ENCODE assay signal across 10 cellular contexts in the genomic region with DNA sequence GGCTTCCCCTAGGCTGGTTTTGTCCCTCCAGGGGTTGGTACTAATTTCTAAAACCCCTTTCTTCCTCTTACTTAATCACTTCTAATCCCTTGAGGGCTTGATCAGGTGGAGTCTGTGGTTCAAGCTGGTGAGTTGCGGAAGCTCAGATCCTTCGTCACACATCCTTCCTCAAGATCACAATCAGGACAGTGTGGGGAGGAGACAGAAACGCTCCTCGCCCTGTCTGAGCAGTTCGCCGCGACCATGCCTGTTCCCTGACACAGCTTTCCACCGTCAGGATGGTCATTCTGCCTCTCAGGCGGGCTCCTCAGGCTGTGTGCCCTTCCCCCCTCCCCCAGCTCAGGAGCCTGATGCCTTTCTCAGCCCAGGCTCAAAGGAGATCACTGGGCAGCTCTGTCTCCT. TPM values are rescaled to one million over a fixed set of nuclear protein-coding genes. Genes with fewer than 3 reads are reported as not detected.
DNase-seq lines count a peak whose midpoint lies in the region; ATAC-seq and TF ChIP-seq lines count a peak whose summit lies in the region.
"Had no signal": no experiment of that assay in that cellular context is flagged by ENCODE, and none has a peak within 500 bp of the region (broad histone marks: within the 10 kb centered on the region; RNA-seq: fewer than 3 reads in every experiment).

No MANE protein-coding gene starts in this region.

- intact Hi-C loops in CD8-positive, alpha-beta T cell (cut with DNase I, micrococcal nuclease) = no loop called here

- peak in 6 of 7 experiments; percentile 4 to 47 (median 33) for DNase-seq in CD8-positive, alpha-beta T cell
- DNase-seq in activated CD4-positive, alpha-beta T cell treated with anti-CD3 and anti-CD28 coated beads, Interleukin-2, amount 50 U/mL, for 48 hours = peak; percentile 28 to 41
- DNase-seq in neural progenitor cell (ENCODE audit: low spot score) = peak; percentile 64
- no peak for DNase-seq in G401 (ENCODE audit: low spot score)
- no peak for DNase-seq in HuH-7 (ENCODE audit: low spot score)
- DNase-seq in SK-N-SH = no peak

- WGBS in SK-N-SH (ENCODE audit: low lambda C conversion rate) = 65% methylated on average over 9 of the region's 9 CpGs

- in situ Hi-C loops in G401 (cut with HindIII; ENCODE audit: low sequenced_read_pairs) = no loop called here

- TF ChIP-seq CTCF in CD8-positive, alpha-beta T cell (IDR thresholded peaks at IDR 0.05) = no peak
- TF ChIP-seq CTCF in neural progenitor cell (IDR thresholded peaks at IDR 0.05) (no peak), SK-N-SH (IDR thresholded peaks at IDR 0.05) (no peak)

- H3K4me3 ChIP-seq in CD8-positive, alpha-beta T cell (ENCODE audit: low read depth, low read length) = no peak overlapping the region
- H3K4me3 ChIP-seq in neural progenitor cell (peak overlapping the region; percentile 6), SK-N-SH (ENCODE audit: low read depth in 2 of 2, low read length in 1 of 2) (no peak overlapping the region)
- H3K4me3 ChIP-seq: adrenal gland had no signal

- peak overlapping the region; percentile 45 for H3K27ac Mint-ChIP-seq in CD8-positive, alpha-beta T cell
- H3K27ac Mint-ChIP-seq in neural progenitor cell = peak overlapping the region; percentile 29

- H3K27ac ChIP-seq in CD8-positive, alpha-beta T cell (ENCODE audit: low read depth, low read length) = no peak overlapping the region
- H3K27ac ChIP-seq in neural progenitor cell = no peak overlapping the region
- H3K27ac ChIP-seq in SK-N-SH (ENCODE audit: low read depth in 2 of 2, low read length in 1 of 2) = no peak overlapping the region
- H3K27ac ChIP-seq: adrenal gland had no signal

- H3K4me1 Mint-ChIP-seq in CD8-positive, alpha-beta T cell (ENCODE audit: low read depth) = peaks cover 24% of the 10 kb centered on the region
- H3K4me1 Mint-ChIP-seq in neural progenitor cell = peaks cover 42% of the 10 kb centered on the region

- H2AFZ ChIP-seq in neural progenitor cell (replicated peaks) (no peak overlapping the region), SK-N-SH (ENCODE audit: low read depth) (no peak overlapping the region)

- no peaks in the 10 kb centered on the region for H3K36me3 ChIP-seq in CD8-positive, alpha-beta T cell (ENCODE audit: insufficient read depth, low read length)
- H3K36me3 ChIP-seq in neural progenitor cell = no peaks in the 10 kb centered on the region
- H3K36me3 ChIP-seq in SK-N-SH (replicated peaks in 1 of 2; ENCODE audit: control insufficient read depth in 1 of 2, insufficient read depth in 2 of 2, low read length in 1 of 2) = no peaks in the 10 kb centered on the region
- H3K36me3 ChIP-seq: adrenal gland had no signal

- H3K9ac ChIP-seq in neural progenitor cell = no peak overlapping the region
- H3K9ac ChIP-seq in SK-N-SH = no peak overlapping the region

- CTCF ChIA-PET in CD8-positive, alpha-beta T cell (lab: Charles Lee) = interaction anchor here (1.1 kb wide), 1 partner anchor 18 kb away, joined by 3 read pairs; no protein-coding TSS in a partner anchor
- CTCF ChIA-PET in SK-N-SH (lab: Yijun Ruan, JAX) = interaction anchor here (1.8 to 1.9 kb wide), 2 partner anchors 24 to 166 kb away, joined by 6 to 7 read pairs; a partner anchor contains a TSS

- H4K20me1 ChIP-seq in neural progenitor cell (ENCODE audit: low read depth) (peaks cover 3% of the 10 kb centered on the region), SK-N-SH (ENCODE audit: insufficient read depth) (no peaks in the 10 kb centered on the region)

- TF ChIP-seq RAD21 in SK-N-SH (IDR thresholded peaks at IDR 0.05; ENCODE audit: low read length) = no peak

- no peaks in the 10 kb centered on the region for H3K9me3 Mint-ChIP-seq in CD8-positive, alpha-beta T cell
- H3K9me3 Mint-ChIP-seq in neural progenitor cell = peaks cover 8% of the 10 kb centered on the region

- no peaks in the 10 kb centered on the region for H3K79me2 ChIP-seq in neural progenitor cell (ENCODE audit: low read depth)
- H3K79me2 ChIP-seq in SK-N-SH (ENCODE audit: insufficient read depth) = no peaks in the 10 kb centered on the region

- H3K36me3 Mint-ChIP-seq in CD8-positive, alpha-beta T cell = no peaks in the 10 kb centered on the region
- no peaks in the 10 kb centered on the region for H3K36me3 Mint-ChIP-seq in neural progenitor cell

- H3K9me2 ChIP-seq in SK-N-SH = no peaks in the 10 kb centered on the region

- H3K27me3 Mint-ChIP-seq in CD8-positive, alpha-beta T cell (ENCODE audit: low read depth) = no peaks in the 10 kb centered on the region
- peaks cover 10% of the 10 kb centered on the region for H3K27me3 Mint-ChIP-seq in neural progenitor cell (ENCODE audit: insufficient read depth, low read depth)

- no peaks in the 10 kb centered on the region for H3K9me3 ChIP-seq in CD8-positive, alpha-beta T cell (ENCODE audit: low read length)
- no peaks in the 10 kb centered on the region for H3K9me3 ChIP-seq in neural progenitor cell (ENCODE audit: low read depth)
- H3K9me3 ChIP-seq in SK-N-SH = no peaks in the 10 kb centered on the region
- H3K9me3 ChIP-seq: adrenal gland had no signal

- no peaks in the 10 kb centered on the region for H3K27me3 ChIP-seq in CD8-positive, alpha-beta T cell (ENCODE audit: insufficient read depth, low read length)
- H3K27me3 ChIP-seq in neural progenitor cell = no peaks in the 10 kb centered on the region
- no peaks in the 10 kb centered on the region for H3K27me3 ChIP-seq in SK-N-SH (ENCODE audit: insufficient read depth)
- H3K27me3 ChIP-seq: adrenal gland had no signal

- H3F3A ChIP-seq in neural progenitor cell (ENCODE audit: low read depth) (peaks cover 12% of the 10 kb centered on the region), SK-N-SH (replicated peaks; ENCODE audit: insufficient read depth) (no peaks in the 10 kb centered on the region)

- TF ChIP-seq EP300 in SK-N-SH (IDR thresholded peaks at IDR 0.05; ENCODE audit: borderline replicate concordance in 1 of 2, low read depth in 1 of 2, low read length in 1 of 2) = no peak

- peak overlapping the region; percentile 47 for H3K4me2 ChIP-seq in neural progenitor cell
- H3K4me2 ChIP-seq in SK-N-SH = no peak overlapping the region

- peak; percentile 91 for ATAC-seq in CD8-positive, alpha-beta T cell
- peak; percentile 69 for ATAC-seq in GM19463 (IDR thresholded peaks at IDR 0.05; ENCODE audit: unreplicated experiment)
- ATAC-seq in HG03575 (IDR thresholded peaks at IDR 0.05; ENCODE audit: extremely low read depth, insufficient number of reproducible peaks, low FRiP score, unreplicated experiment) = peak; percentile 53

- peak overlapping the region; percentile 35 for H3K4me3 Mint-ChIP-seq in CD8-positive, alpha-beta T cell
- peak overlapping the region; percentile 7 for H3K4me3 Mint-ChIP-seq in neural progenitor cell

- POLR2A ChIA-PET in CD8-positive, alpha-beta T cell (lab: Charles Lee) = no interaction called here
- POLR2A ChIA-PET in SK-N-SH (lab: Yijun Ruan, JAX) = no interaction called here

- H3K4me1 ChIP-seq in CD8-positive, alpha-beta T cell (ENCODE audit: insufficient read depth, low read length) = peaks cover 19% of the 10 kb centered on the region
- H3K4me1 ChIP-seq in neural progenitor cell (peaks cover 21% of the 10 kb centered on the region), SK-N-SH (ENCODE audit: control insufficient read depth in 1 of 2, insufficient read depth in 2 of 2, low read depth in 1 of 2, low read length in 1 of 2) (peaks cover 0 to 13% of the 10 kb centered on the region in 2 experiments; a peak in 1 of 4 replicates)
- H3K4me1 ChIP-seq: adrenal gland had no signal

TF ChIP-seq in SK-N-SH, 30 proteins besides CTCF, POLR2A, EP300 and RAD21 (continues in another document):
- no peak for TF ChIP-seq EZH2phosphoT487 (IDR thresholded peaks at IDR 0.05; ENCODE audit: borderline replicate concordance, low read depth)
- TF ChIP-seq GATA2 (CRISPR knock-in tag; IDR thresholded peaks at IDR 0.05) = no peak
- TF ChIP-seq TAF1 (IDR thresholded peaks at IDR 0.05; ENCODE audit: borderline replicate concordance, low read depth, low read length) = no peak
- TF ChIP-seq RFX5 (IDR thresholded peaks at IDR 0.05; ENCODE audit: low read length) = no peak
- TF ChIP-seq TCF12 (IDR thresholded peaks at IDR 0.05) = no peak
- TF ChIP-seq TEAD4 (IDR thresholded peaks at IDR 0.05; ENCODE audit: borderline replicate concordance, insufficient read depth) = no peak
- no peak for TF ChIP-seq SMC3 (IDR thresholded peaks at IDR 0.05; ENCODE audit: low read depth, low read length)
- TF ChIP-seq GABPA (IDR thresholded peaks at IDR 0.05; ENCODE audit: low read depth) = no peak
- no peak for TF ChIP-seq RCOR1 (IDR thresholded peaks at IDR 0.05; ENCODE audit: low read length)
- TF ChIP-seq, protein P1, sequence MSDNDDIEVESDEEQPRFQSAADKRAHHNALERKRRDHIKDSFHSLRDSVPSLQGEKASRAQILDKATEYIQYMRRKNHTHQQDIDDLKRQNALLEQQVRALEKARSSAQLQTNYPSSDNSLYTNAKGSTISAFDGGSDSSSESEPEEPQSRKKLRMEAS (IDR thresholded peaks at IDR 0.05; ENCODE audit: low read depth) = no peak
- no peak for TF ChIP-seq CHD2 (IDR thresholded peaks at IDR 0.05; ENCODE audit: low read length, partially characterized antibody)
- TF ChIP-seq, protein P2, sequence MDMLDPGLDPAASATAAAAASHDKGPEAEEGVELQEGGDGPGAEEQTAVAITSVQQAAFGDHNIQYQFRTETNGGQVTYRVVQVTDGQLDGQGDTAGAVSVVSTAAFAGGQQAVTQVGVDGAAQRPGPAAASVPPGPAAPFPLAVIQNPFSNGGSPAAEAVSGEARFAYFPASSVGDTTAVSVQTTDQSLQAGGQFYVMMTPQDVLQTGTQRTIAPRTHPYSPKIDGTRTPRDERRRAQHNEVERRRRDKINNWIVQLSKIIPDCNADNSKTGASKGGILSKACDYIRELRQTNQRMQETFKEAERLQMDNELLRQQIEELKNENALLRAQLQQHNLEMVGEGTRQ (IDR thresholded peaks at IDR 0.05; ENCODE audit: borderline replicate concordance, low read depth, low read length) = no peak
- no peak for TF ChIP-seq MXI1 (IDR thresholded peaks at IDR 0.05; ENCODE audit: low read depth, low read length)

RNA-seq across cellular contexts. Expression of a gene that starts 24.3 kb away (rescaled TPM):
- total RNA-seq in CD8-positive, alpha-beta T cell = not detected
- total RNA-seq in neural progenitor cell (ENCODE audit: low replicate concordance) = 0.06 TPM in 1 of 2 replicates, not detected in the other
- total RNA-seq in G401 (2014; rRNA removed; shearing (Covaris generic)) = not detected in 2 replicates
- 0.23 and 0.34 TPM in 2 replicates for polyA plus RNA-seq in SK-N-SH (2012; rRNA removed)
- polyA plus RNA-seq in SK-N-SH (2012; cell fraction: cytosol; rRNA removed) = 0.35 and 0.76 TPM in 2 replicates
- polyA plus RNA-seq in SK-N-SH (2012; cell fraction: nucleus; rRNA removed) = 0.08 and 0.22 TPM in 2 replicates
- total RNA-seq: myocyte had no signal

Comparison
In these comparisons a context has a peak if more than half of its experiments do, and no peak if none do; other contexts are left out.
1. DNase-seq: peak in CD8-positive, alpha-beta T cell (6 of 7), activated CD4-positive, alpha-beta T cell treated with anti-CD3 and anti-CD28 coated beads, Interleukin-2, amount 50 U/mL, for 48 hours (2 of 2) and neural progenitor cell (single experiment); none in G401 (single experiment), HuH-7 (single experiment) and SK-N-SH (single experiment).
2. Peak in every context shown above with its lines, with median percentiles within 50 percentile points of each other: ATAC-seq.